1 cellular context compared by ENCODE assay signal in genomic region chr10:100888957-100889356, GRCh38.
TF ChIP-seq lines count a peak whose summit lies in the region.

No MANE protein-coding gene starts in this region.

TF ChIP-seq in H1, 55 proteins besides CTCF, POLR2A, EP300 and RAD21 (continued from another document):
- no peak for TF ChIP-seq RBBP5 (IDR thresholded peaks at IDR 0.05; ENCODE audit: borderline replicate concordance, low read depth, low read length)
- no peak for TF ChIP-seq SUZ12 (IDR thresholded peaks at IDR 0.05; ENCODE audit: low read length)
- no peak for TF ChIP-seq SP4 (IDR thresholded peaks at IDR 0.05; ENCODE audit: low read length)
- no peak for TF ChIP-seq SAP30 (IDR thresholded peaks at IDR 0.05; ENCODE audit: insufficient read depth, insufficient replicate concordance, low read length)
- TF ChIP-seq JUN (IDR thresholded peaks at IDR 0.05; ENCODE audit: low read depth, low read length): no peak
- no peak for TF ChIP-seq KDM5A (IDR thresholded peaks at IDR 0.05; ENCODE audit: low read length)
